Comparison of ENCODE assay signal across 9 cellular contexts in the genomic region with DNA sequence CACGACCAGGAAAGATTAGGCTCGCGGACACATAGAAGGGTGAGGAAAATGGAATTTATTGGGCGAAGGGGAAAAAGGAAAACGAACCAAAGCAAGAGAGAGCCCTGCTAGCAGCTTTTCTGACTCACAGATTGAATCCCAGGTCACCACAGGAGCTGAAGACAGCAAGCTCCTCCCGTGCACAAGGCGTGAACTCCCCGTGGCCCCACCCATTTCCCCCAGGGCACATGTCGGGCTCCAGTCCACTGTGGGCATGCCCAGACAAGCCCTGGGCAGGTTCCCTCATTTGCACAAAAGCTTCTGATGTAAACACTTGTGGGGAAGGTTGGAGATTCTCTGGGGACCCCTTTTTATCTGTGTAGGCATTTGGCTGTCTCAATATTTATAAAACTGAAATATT.
DNase-seq lines count a peak whose midpoint lies in the region; ATAC-seq, FAIRE-seq and TF ChIP-seq lines count a peak whose summit lies in the region.
"Had no signal": no experiment of that assay in that cellular context is flagged by ENCODE, and none has a peak within 500 bp of the region (broad histone marks: within the 10 kb centered on the region; RNA-seq: fewer than 3 reads in every experiment).

No MANE protein-coding gene starts in this region.

- H3K4me1 ChIP-seq in A673 (ENCODE audit: insufficient read depth, low read length, poor library complexity, severe bottlenecking): peaks cover 6% of the 10 kb centered on the region
- peaks cover 6% of the 10 kb centered on the region for H3K4me1 ChIP-seq in ovary (ENCODE audit: insufficient read depth)

- POLR2A ChIA-PET in A673 (lab: Charles Lee; ENCODE audit: low non-redundant PET): no interaction called here

- BruUV-seq in A673 (replicated peaks; lab: Mats Ljungman, UMichigan): no TSS peak

- 22 to 32% (median 26%) methylated on average over 9 of the region's 9 CpGs for WGBS in ovary, 3 donors

- no peak for TF ChIP-seq EP300 in ovary (IDR thresholded peaks at IDR 0.05)

- H3K36me3 ChIP-seq in A673 (ENCODE audit: insufficient read depth, low read length, poor library complexity, severe bottlenecking) (no peaks in the 10 kb centered on the region), ovary (no peaks in the 10 kb centered on the region)

- FAIRE-seq in RCC 7860 (lab: Jason Lieb, UNC): peak; percentile 78
- FAIRE-seq: endometrium had no signal

- TF ChIP-seq CTCF in A673 (conservative IDR thresholded peaks at IDR 0.05; ENCODE audit: low read depth, low read length) (no peak), ovary (IDR thresholded peaks at IDR 0.05) (no peak)

- no peaks in the 10 kb centered on the region for H3K27me3 ChIP-seq in A673 (replicated peaks; ENCODE audit: insufficient read depth, low read depth, low read length, poor library complexity)
- no peaks in the 10 kb centered on the region for H3K27me3 ChIP-seq in ovary

- DNase-seq in A673 (ENCODE audit: low spot score) (peak; percentile 82), RCC 7860 (ENCODE audit: low spot score) (peak; percentile 78), ovary (peak; percentile 48 to 80 (median 62)), HuH-7.5 (ENCODE audit: low spot score) (no peak), NCI-H2029 (lab: John Stamatoyannopoulos, UW) (no peak)

- ATAC-seq in GM18519 (IDR thresholded peaks at IDR 0.05; ENCODE audit: low FRiP score, unreplicated experiment) (peak; percentile 58), HG03378 (IDR thresholded peaks at IDR 0.05; ENCODE audit: unreplicated experiment) (peak; percentile 87), esophagus mucosa (peak; percentile 99)

- no peak for TF ChIP-seq POLR2A in ovary (IDR thresholded peaks at IDR 0.05)

- CTCF ChIA-PET in A673 (lab: Charles Lee): no interaction called here

- intact Hi-C loops in A673 (cut with micrococcal nuclease; ENCODE audit: unreplicated experiment): no loop called here
- intact Hi-C loops in ovary (cut with DNase I): no loop called here

- H3K27ac ChIP-seq in A673 (ENCODE audit: low read depth, low read length, poor library complexity, severe bottlenecking) (no peak overlapping the region), ovary (peak overlapping the region in 1 of 2 donors; percentile 52)

- H3K4me3 ChIP-seq in A673 (ENCODE audit: low read depth, low read length, poor library complexity, severe bottlenecking) (no peak overlapping the region), ovary (no peak overlapping the region)

- H3K9me3 ChIP-seq in A673 (ENCODE audit: low read depth, low read length, poor library complexity, severe bottlenecking): no peaks in the 10 kb centered on the region
- H3K9me3 ChIP-seq in ovary: no peaks in the 10 kb centered on the region

Comparison
In these comparisons a context has a peak if more than half of its experiments do, and no peak if none do; other contexts are left out.
1. DNase-seq: peak in A673 (single experiment), RCC 7860 (single experiment) and ovary (5 of 5); none in HuH-7.5 (single experiment) and NCI-H2029 (single experiment).
2. Peak in every context shown above with its lines, with median percentiles within 50 percentile points of each other: ATAC-seq.